In the genomic region with DNA sequence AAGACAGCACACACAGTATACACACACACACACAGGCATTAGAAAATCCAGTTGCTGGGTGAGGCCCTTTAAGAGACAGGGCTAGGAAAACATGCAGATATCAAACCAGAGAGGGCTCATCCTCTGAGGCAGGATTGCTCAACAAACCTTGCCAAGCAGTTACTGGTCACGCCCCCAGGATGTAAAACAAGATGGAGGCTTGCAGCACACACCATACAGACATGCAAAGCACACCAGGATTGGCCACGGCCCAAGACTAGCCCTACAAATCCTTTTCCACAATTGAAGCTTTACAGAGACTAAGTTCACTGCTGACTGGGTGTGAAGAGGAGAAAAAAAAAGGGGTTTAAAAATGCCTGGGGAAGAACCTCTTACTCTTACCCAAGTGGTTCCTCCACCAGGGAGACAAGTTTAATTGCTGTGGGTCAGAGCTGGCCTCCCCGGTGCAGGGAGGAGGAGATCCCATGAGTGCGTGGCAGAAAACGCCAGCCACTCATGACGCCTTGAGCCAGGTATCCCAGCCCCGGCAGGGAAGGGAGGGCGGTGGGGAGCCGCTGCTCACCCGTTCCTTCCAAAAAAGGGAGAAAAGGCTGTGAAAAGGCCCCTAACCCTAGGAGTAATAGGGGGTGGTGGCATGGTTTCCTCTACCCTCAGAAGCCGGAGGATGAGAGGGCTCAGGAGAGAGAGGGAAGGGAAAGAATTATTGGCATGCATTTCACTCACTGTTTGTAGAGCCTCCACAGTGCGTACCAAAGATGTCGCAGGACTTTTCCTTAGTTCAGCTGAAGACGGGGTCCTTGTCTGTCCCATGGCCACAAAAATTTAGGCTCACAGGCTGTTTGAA, we compare ENCODE assay signal across 9 cellular contexts.
DNase-seq lines count a peak whose midpoint lies in the region; ATAC-seq, FAIRE-seq and TF ChIP-seq lines count a peak whose summit lies in the region.
"Had no signal": no experiment of that assay in that cellular context is flagged by ENCODE, and none has a peak within 500 bp of the region (broad histone marks: within the 10 kb centered on the region; RNA-seq: fewer than 3 reads in every experiment).

No MANE protein-coding gene starts in this region.

- H3K4me2 ChIP-seq in HepG2 (ENCODE audit: low read depth, low read length): no peak overlapping the region; the same call in 1 of the 2 replicates

- TF ChIP-seq CTCF in HepG2 (CRISPR knock-in tag; IDR thresholded peaks at IDR 0.05) (no peak), right lobe of liver (IDR thresholded peaks at IDR 0.05) (no peak), kidney epithelial cell (IDR thresholded peaks at IDR 0.05; ENCODE audit: insufficient read depth, low read length, poor library complexity, severe bottlenecking) (no peak)

- TF ChIP-seq RAD21 in HepG2 (CRISPR knock-in tag; IDR thresholded peaks at IDR 0.05): no peak

- H3K36me3 ChIP-seq in HepG2 (replicated peaks in 1 of 2; ENCODE audit: control insufficient read depth in 1 of 2, insufficient read depth in 2 of 2, low read length in 2 of 2) (no peaks in the 10 kb centered on the region), right lobe of liver (no peaks in the 10 kb centered on the region), adipocyte (ENCODE audit: control insufficient read depth, insufficient read depth, low read length, severe bottlenecking) (no peaks in the 10 kb centered on the region), kidney epithelial cell (ENCODE audit: control insufficient read depth, insufficient read depth, low read length) (no peaks in the 10 kb centered on the region), aorta (ENCODE audit: control insufficient read depth in 1 of 2, insufficient read depth in 2 of 2, low read length in 1 of 2) (no peaks in the 10 kb centered on the region)

- no peaks in the 10 kb centered on the region for H4K20me1 ChIP-seq in HepG2 (ENCODE audit: insufficient read depth, low read length)

- no peak overlapping the region for H2AFZ ChIP-seq in HepG2 (ENCODE audit: low read length)

- ATAC-seq in HepG2 (peak; percentile 58), right lobe of liver (no peak), aorta (ENCODE audit: low FRiP score) (peak; percentile 52)
- ATAC-seq: left ventricle myocardium superior had no signal

- POLR2A ChIA-PET in HepG2 (lab: Yijun Ruan, JAX): no interaction called here

- DNase-seq in HepG2 (ENCODE audit: low spot score) (no peak), right lobe of liver (no peak), adipocyte (ENCODE audit: low read depth) (peak; percentile 51), kidney epithelial cell (ENCODE audit: low read depth) (peak; percentile 34), aorta (no peak), NCI-H2107 (lab: John Stamatoyannopoulos, UW) (no peak), medulla oblongata (ENCODE audit: extremely low spot score) (no peak)
- no peak for DNase-seq in activated naive CD4-positive, alpha-beta T cell treated with anti-CD3 and anti-CD28 coated beads, Interleukin-2, amount 50 U/mL, for 16 hours
- DNase-seq: left ventricle myocardium superior had no signal

- TF ChIP-seq POLR2A in HepG2 (IDR thresholded peaks at IDR 0.05; ENCODE audit: insufficient read depth in 1 of 2, low read depth in 2 of 2, low read length in 2 of 2): no peak
- TF ChIP-seq POLR2A in right lobe of liver (IDR thresholded peaks at IDR 0.05): no peak

- 26% methylated on average over 13 of the region's 14 CpGs for WGBS in HepG2 (ENCODE audit: low lambda C conversion rate)
- WGBS in right lobe of liver (ENCODE audit: insufficient coverage, low coverage, low lambda C conversion rate, missing lambda C conversion rate): 69% methylated on average over 12 of the region's 14 CpGs
- WGBS in aorta, 2 donors: 82 to 91% methylated on average over 14 of the region's 14 CpGs

- H3K4me3 ChIP-seq in HepG2 (replicated peaks in 1 of 3; ENCODE audit: insufficient read depth in 1 of 3, low read depth in 2 of 3, low read length in 3 of 3) (peak overlapping the region in 1 of 3 experiments; percentile 4; a peak in 1 of 6 replicates), right lobe of liver (no peak overlapping the region), adipocyte (ENCODE audit: low read length) (peak overlapping the region; percentile 74), kidney epithelial cell (ENCODE audit: low read depth, low read length) (peak overlapping the region; percentile 27), aorta (ENCODE audit: low read length in 2 of 2) (no peak overlapping the region)

- CTCF ChIA-PET in HepG2 (lab: Yijun Ruan, JAX; ENCODE audit: low intra/inter-chr PET ratio, low total read pairs): no interaction called here

- in situ Hi-C loops in HepG2 (cut with HindIII; ENCODE audit: extremely low pct_ligation_motif_present, low pct_unique_long_range_greater_than_20kb): no loop called here

- H3K9me3 ChIP-seq in HepG2 (ENCODE audit: low read length) (peaks cover 93% of the 10 kb centered on the region), right lobe of liver (no peaks in the 10 kb centered on the region), adipocyte (ENCODE audit: control insufficient read depth, low read length) (no peaks in the 10 kb centered on the region), aorta (ENCODE audit: control insufficient read depth, low read length) (no peaks in the 10 kb centered on the region)

- no peaks in the 10 kb centered on the region for H3K79me2 ChIP-seq in HepG2 (ENCODE audit: insufficient read depth, low read length)

- BruUV-seq in HepG2 (replicated peaks; lab: Mats Ljungman, UMichigan): no TSS peak

- no peaks in the 10 kb centered on the region for H3K4me1 ChIP-seq in HepG2 (ENCODE audit: insufficient read depth, low read length)
- H3K4me1 ChIP-seq in right lobe of liver: no peaks in the 10 kb centered on the region
- H3K4me1 ChIP-seq in adipocyte (ENCODE audit: control insufficient read depth, insufficient read depth, low read length): peaks cover 2% of the 10 kb centered on the region
- H3K4me1 ChIP-seq in aorta (ENCODE audit: control insufficient read depth in 1 of 2, insufficient read depth in 2 of 2, low read length in 2 of 2): no peaks in the 10 kb centered on the region

- no peak for TF ChIP-seq EP300 in HepG2 (IDR thresholded peaks at IDR 0.05; ENCODE audit: low read depth in 2 of 2, low read length in 2 of 2)
- no peak for TF ChIP-seq EP300 in HepG2 (CRISPR knock-in tag; IDR thresholded peaks at IDR 0.05; ENCODE audit: borderline replicate concordance)

- H3K9ac ChIP-seq in HepG2 (ENCODE audit: insufficient read depth, low read depth, low read length) (no peak overlapping the region), adipocyte (ENCODE audit: low read length) (peak overlapping the region; percentile 72)

- intact Hi-C loops in HepG2 (cut with micrococcal nuclease; ENCODE audit: unreplicated experiment) (loop anchor here (2.0 kb wide), 1 partner anchor 52 kb away; no protein-coding TSS in a partner anchor), right lobe of liver (cut with DNase I) (no loop called here), aorta (cut with DNase I) (no loop called here)

- H3K27me3 ChIP-seq in HepG2 (ENCODE audit: control insufficient read depth in 1 of 2, insufficient read depth in 2 of 2, low read length in 2 of 2) (no peaks in the 10 kb centered on the region), right lobe of liver (no peaks in the 10 kb centered on the region), adipocyte (replicated peaks; ENCODE audit: control insufficient read depth, insufficient read depth, low read length) (no peaks in the 10 kb centered on the region), kidney epithelial cell (ENCODE audit: control insufficient read depth, insufficient read depth, low read length) (no peaks in the 10 kb centered on the region), aorta (ENCODE audit: control insufficient read depth in 1 of 2, insufficient read depth in 2 of 2, low read length in 1 of 2) (no peaks in the 10 kb centered on the region)

- H3K27ac ChIP-seq in HepG2 (ENCODE audit: extremely low read length, insufficient read depth, low read length) (no peak overlapping the region), right lobe of liver (no peak overlapping the region), aorta (ENCODE audit: low read depth in 1 of 2, low read length in 2 of 2) (no peak overlapping the region)

- no peak for FAIRE-seq in HepG2 (lab: Jason Lieb, UNC)

TF ChIP-seq in HepG2, 621 proteins besides CTCF, POLR2A, EP300 and RAD21 (continues in another document):
- TF ChIP-seq HDAC2 (CRISPR knock-in tag; IDR thresholded peaks at IDR 0.05) (no peak), CBX2 (IDR thresholded peaks at IDR 0.05; ENCODE audit: low read depth, low read length) (no peak), CBX2 (CRISPR knock-in tag; IDR thresholded peaks at IDR 0.05; ENCODE audit: low read depth) (no peak)
- TF ChIP-seq, protein P1, sequence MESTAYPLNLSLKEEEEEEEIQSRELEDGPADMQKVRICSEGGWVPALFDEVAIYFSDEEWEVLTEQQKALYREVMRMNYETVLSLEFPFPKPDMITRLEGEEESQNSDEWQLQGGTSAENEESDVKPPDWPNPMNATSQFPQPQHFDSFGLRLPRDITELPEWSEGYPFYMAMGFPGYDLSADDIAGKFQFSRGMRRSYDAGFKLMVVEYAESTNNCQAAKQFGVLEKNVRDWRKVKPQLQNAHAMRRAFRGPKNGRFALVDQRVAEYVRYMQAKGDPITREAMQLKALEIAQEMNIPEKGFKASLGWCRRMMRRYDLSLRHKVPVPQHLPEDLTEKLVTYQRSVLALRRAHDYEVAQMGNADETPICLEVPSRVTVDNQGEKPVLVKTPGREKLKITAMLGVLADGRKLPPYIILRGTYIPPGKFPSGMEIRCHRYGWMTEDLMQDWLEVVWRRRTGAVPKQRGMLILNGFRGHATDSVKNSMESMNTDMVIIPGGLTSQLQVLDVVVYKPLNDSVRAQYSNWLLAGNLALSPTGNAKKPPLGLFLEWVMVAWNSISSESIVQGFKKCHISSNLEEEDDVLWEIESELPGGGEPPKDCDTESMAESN (CRISPR knock-in tag; conservative IDR thresholded peaks at IDR 0.05): no peak
- TF ChIP-seq, protein P2, sequence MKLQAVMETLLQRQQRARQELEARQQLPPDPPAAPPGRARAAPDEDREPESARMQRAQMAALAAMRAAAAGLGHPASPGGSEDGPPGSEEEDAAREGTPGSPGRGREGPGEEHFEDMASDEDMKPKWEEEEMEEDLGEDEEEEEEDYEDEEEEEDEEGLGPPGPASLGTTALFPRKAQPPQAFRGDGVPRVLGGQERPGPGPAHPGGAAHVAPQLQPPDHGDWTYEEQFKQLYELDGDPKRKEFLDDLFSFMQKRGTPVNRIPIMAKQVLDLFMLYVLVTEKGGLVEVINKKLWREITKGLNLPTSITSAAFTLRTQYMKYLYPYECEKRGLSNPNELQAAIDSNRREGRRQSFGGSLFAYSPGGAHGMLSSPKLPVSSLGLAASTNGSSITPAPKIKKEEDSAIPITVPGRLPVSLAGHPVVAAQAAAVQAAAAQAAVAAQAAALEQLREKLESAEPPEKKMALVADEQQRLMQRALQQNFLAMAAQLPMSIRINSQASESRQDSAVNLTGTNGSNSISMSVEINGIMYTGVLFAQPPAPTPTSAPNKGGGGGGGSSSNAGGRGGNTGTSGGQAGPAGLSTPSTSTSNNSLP (IDR thresholded peaks at IDR 0.05; ENCODE audit: low read depth, low read length): no peak

Comparison
In these comparisons a context has a peak if more than half of its experiments do, and no peak if none do; other contexts are left out.
1. ATAC-seq: peak in HepG2 (single experiment) and aorta (single experiment); none in right lobe of liver (0 of 4).
2. DNase-seq: peak in adipocyte (single experiment) and kidney epithelial cell (single experiment); none in HepG2 (single experiment), right lobe of liver (0 of 3), aorta (0 of 2), NCI-H2107 (single experiment), medulla oblongata (single experiment) and activated naive CD4-positive, alpha-beta T cell treated with anti-CD3 and anti-CD28 coated beads, Interleukin-2, amount 50 U/mL, for 16 hours (single experiment).
3. H3K4me3 ChIP-seq: peak in adipocyte (single experiment) and kidney epithelial cell (single experiment); none in right lobe of liver (0 of 3) and aorta (0 of 2).